In the genomic region with DNA sequence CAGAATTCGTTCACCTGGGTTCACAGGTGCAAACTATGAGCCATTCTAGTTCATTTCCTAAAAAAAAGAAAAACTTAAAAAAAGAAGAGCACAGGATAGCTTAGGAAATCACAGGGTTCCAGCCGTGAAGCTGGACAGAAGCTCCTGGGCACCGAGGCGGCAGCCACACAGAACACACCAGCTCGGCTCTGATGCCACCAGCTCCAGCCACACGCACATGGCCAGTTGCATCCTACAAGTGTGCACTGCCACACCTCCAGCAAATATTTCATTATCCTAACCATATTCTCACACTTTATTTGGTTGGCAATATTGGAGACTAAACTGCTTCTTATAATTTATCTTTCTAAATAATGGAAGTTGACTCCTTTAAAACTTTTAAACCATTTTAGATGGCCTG, we compare ENCODE assay signal across 23 cellular contexts.
"Had no signal": no experiment of that assay in that cellular context is flagged by ENCODE, and none has a peak within 500 bp of the region (broad histone marks: within the 10 kb centered on the region; RNA-seq: fewer than 3 reads in every experiment).

No MANE protein-coding gene starts in this region.

- H3K4me1 ChIP-seq: colonic mucosa, foreskin keratinocyte had no signal

- H3K27ac Mint-ChIP-seq: dendritic cell treated with granulocyte-macrophage colony-stimulating factor and Interleukin-4, amounts not matched to agents 40 ng/mL and 50 ng/mL, for 4 days; effector memory CD8-positive, alpha-beta T cell; endodermal cell; mesothelial cell of epicardium had no signal

- H3K27ac ChIP-seq: colonic mucosa, epithelial cell of prostate, foreskin keratinocyte, gastroesophageal sphincter, heart right ventricle, left lung, lower lobe of right lung had no signal

- H3K9me3 Mint-ChIP-seq: dendritic cell treated with granulocyte-macrophage colony-stimulating factor and Interleukin-4, amounts not matched to agents 40 ng/mL and 50 ng/mL, for 4 days; effector memory CD8-positive, alpha-beta T cell; endodermal cell; mesothelial cell of epicardium had no signal

- FAIRE-seq: endometrium, frontal cortex, keratinocyte had no signal

- ATAC-seq: effector memory CD8-positive, alpha-beta T cell; esophagus mucosa; foreskin keratinocyte; gastroesophageal sphincter; heart right ventricle; left cardiac atrium; left lung; left ventricle myocardium superior; lower lobe of right lung; mucosa of descending colon had no signal

- H3K9me3 ChIP-seq: colonic mucosa, gastroesophageal sphincter, heart right ventricle, left lung, lower lobe of right lung, mucosa of descending colon had no signal

- H3K36me3 ChIP-seq: colonic mucosa, gastroesophageal sphincter, heart right ventricle, left lung, lower lobe of right lung had no signal

- DNase-seq: cortex of kidney; effector CD8-positive, alpha-beta T cell; effector memory CD8-positive, alpha-beta T cell; endodermal cell; erythroblast; foreskin keratinocyte; heart right ventricle; hippocampal formation; left cardiac atrium; left lung; left ventricle myocardium superior; lower lobe of right lung; mesenchymal stem cell; mucosa of descending colon had no signal

- H3K4me3 Mint-ChIP-seq: dendritic cell treated with granulocyte-macrophage colony-stimulating factor and Interleukin-4, amounts not matched to agents 40 ng/mL and 50 ng/mL, for 4 days; effector memory CD8-positive, alpha-beta T cell; endodermal cell; mesothelial cell of epicardium had no signal

- H3K27me3 ChIP-seq: colonic mucosa had no signal

- H3K36me3 Mint-ChIP-seq: mesothelial cell of epicardium had no signal

- H3K4me3 ChIP-seq: colonic mucosa, gastroesophageal sphincter, heart right ventricle, left lung, lower lobe of right lung, mucosa of descending colon had no signal
